In the genomic region with DNA sequence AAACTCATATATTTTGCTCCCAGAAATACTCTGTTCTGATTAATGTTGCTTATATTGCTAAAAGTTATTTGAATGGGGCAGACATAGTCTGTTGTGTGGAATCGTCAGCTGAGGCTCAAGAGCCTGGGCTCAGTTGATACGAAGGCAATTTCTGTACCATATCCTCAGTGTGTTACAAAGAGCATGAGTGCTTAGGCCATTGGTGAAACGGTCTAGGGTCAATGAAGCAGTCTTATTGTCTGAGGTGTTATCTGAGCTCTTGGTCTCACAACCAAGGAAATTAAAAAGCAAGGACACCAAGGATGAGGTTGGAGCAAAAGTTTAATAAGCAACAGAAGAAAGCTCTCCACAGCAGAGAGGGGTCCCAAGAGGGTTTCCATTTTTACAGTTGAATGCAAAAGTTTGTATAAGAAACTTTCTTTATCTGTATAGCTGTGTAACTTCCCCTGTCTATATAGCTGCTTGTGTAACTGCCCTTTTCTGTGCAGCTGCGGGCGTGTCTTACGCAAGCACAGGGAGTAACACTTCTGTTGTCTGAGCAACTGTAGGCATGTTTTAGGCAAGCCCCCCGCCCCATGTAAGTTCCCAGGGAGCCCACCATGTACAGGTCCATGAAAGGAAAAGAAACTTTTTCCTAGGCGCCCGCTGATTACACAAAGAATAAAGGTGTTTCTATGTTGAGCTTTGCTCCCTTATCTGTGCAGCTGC, we compare ENCODE assay signal across 16 cellular contexts. TPM values are rescaled to one million over a fixed set of nuclear protein-coding genes. Genes with fewer than 3 reads are reported as not detected.
DNase-seq lines count a peak whose midpoint lies in the region; TF ChIP-seq lines count a peak whose summit lies in the region.
"Had no signal": no experiment of that assay in that cellular context is flagged by ENCODE, and none has a peak within 500 bp of the region (broad histone marks: within the 10 kb centered on the region; RNA-seq: fewer than 3 reads in every experiment).

No MANE protein-coding gene starts in this region.

- peak overlapping the region; percentile 25 for H3K27ac ChIP-seq in cardiac muscle cell
- no peak overlapping the region for H3K27ac ChIP-seq in neural progenitor cell
- no peak overlapping the region for H3K27ac ChIP-seq in testis
- H3K27ac ChIP-seq: RWPE1, sigmoid colon, WERI-Rb-1 had no signal

- H3K27me3 Mint-ChIP-seq in neural progenitor cell (ENCODE audit: insufficient read depth, low read depth), result peaks cover 2% of the 10 kb centered on the region

- peak overlapping the region; percentile 47 for H3K27ac Mint-ChIP-seq in neural progenitor cell

- in situ Hi-C loops in SK-MEL-5 (cut with HindIII; ENCODE audit: low pct_unique_long_range_greater_than_20kb, low sequenced_read_pairs), result no loop called here

- no peak overlapping the region for H3K4me3 Mint-ChIP-seq in neural progenitor cell

- H2AFZ ChIP-seq in neural progenitor cell (replicated peaks), result peak overlapping the region; percentile 76

- no peaks in the 10 kb centered on the region for H3K36me3 Mint-ChIP-seq in neural progenitor cell

- DNase-seq in GM20000 (ENCODE audit: low spot score) (peak; percentile 11), SK-MEL-5 (ENCODE audit: low read depth, low spot score) (peak; percentile 6), cardiac muscle cell (ENCODE audit: low read depth in 1 of 2, low spot score in 1 of 2) (peak in 1 of 2 donors; percentile 33), neural progenitor cell (ENCODE audit: low spot score) (no peak), midbrain (lab: John Stamatoyannopoulos, UW) (no peak), testis (no peak), NCI-H2227 treated with DMSO at 0.1 percent for 48 hours (lab: John Stamatoyannopoulos, UW) (no peak), HPDE6-E6E7 (ENCODE audit: extremely low spot score) (no peak)
- DNase-seq: amygdala; BE2C; effector CD4-positive, alpha-beta T cell; NCI-H1930; sigmoid colon; WERI-Rb-1 had no signal

- H3K36me3 ChIP-seq in cardiac muscle cell (no peaks in the 10 kb centered on the region), neural progenitor cell (no peaks in the 10 kb centered on the region), testis (ENCODE audit: low read depth, missing control alignments) (no peaks in the 10 kb centered on the region)
- H3K36me3 ChIP-seq: BE2C, sigmoid colon, WERI-Rb-1 had no signal

- TF ChIP-seq POLR2A in testis (IDR thresholded peaks at IDR 0.05), result no peak

- no peak overlapping the region for H3K4me3 ChIP-seq in cardiac muscle cell
- no peak overlapping the region for H3K4me3 ChIP-seq in neural progenitor cell
- no peak overlapping the region for H3K4me3 ChIP-seq in testis
- H3K4me3 ChIP-seq: sigmoid colon had no signal

- H3K4me1 ChIP-seq in cardiac muscle cell (ENCODE audit: low read depth) (peaks cover 16% of the 10 kb centered on the region), neural progenitor cell (peaks cover 11% of the 10 kb centered on the region), testis (no peaks in the 10 kb centered on the region)
- H3K4me1 ChIP-seq: BE2C, sigmoid colon had no signal

- no peaks in the 10 kb centered on the region for H3F3A ChIP-seq in neural progenitor cell (ENCODE audit: low read depth)

- H3K9me3 ChIP-seq in cardiac muscle cell (ENCODE audit: low read depth) (no peaks in the 10 kb centered on the region), neural progenitor cell (ENCODE audit: low read depth) (no peaks in the 10 kb centered on the region), testis (no peaks in the 10 kb centered on the region)
- H3K9me3 ChIP-seq: BE2C, sigmoid colon had no signal

- TF ChIP-seq CTCF in GM20000 (IDR thresholded peaks at IDR 0.05; ENCODE audit: extremely low read depth, missing control alignments) (no peak), cardiac muscle cell (IDR thresholded peaks at IDR 0.05; ENCODE audit: low read depth, low read length) (no peak), neural progenitor cell (IDR thresholded peaks at IDR 0.05) (no peak), testis (IDR thresholded peaks at IDR 0.05) (no peak)

- no peaks in the 10 kb centered on the region for H4K20me1 ChIP-seq in neural progenitor cell (ENCODE audit: low read depth)

- peaks cover 22% of the 10 kb centered on the region for H3K4me1 Mint-ChIP-seq in neural progenitor cell

- 49 to 53% methylated on average over 9 of the region's 9 CpGs for WGBS in testis, 2 donors

- intact Hi-C loops in testis (cut with DNase I; ENCODE audit: low total_unique reads), result no loop called here

- H3K27me3 ChIP-seq in cardiac muscle cell, result no peaks in the 10 kb centered on the region
- H3K27me3 ChIP-seq in neural progenitor cell, result no peaks in the 10 kb centered on the region
- no peaks in the 10 kb centered on the region for H3K27me3 ChIP-seq in testis
- H3K27me3 ChIP-seq: BE2C, sigmoid colon had no signal

- H3K79me2 ChIP-seq in neural progenitor cell (ENCODE audit: low read depth), result no peaks in the 10 kb centered on the region

- no peaks in the 10 kb centered on the region for H3K9me3 Mint-ChIP-seq in neural progenitor cell

- no peak overlapping the region for H3K9ac ChIP-seq in neural progenitor cell

- H3K4me2 ChIP-seq in neural progenitor cell, result peak overlapping the region; percentile 17

RNA-seq across cellular contexts. Expression of gene DSC1, which starts 40.6 kb away (rescaled TPM):
- not detected in 2 replicates for total RNA-seq in SK-MEL-5 (2014; rRNA removed; shearing (Covaris generic))
- polyA plus RNA-seq in SK-MEL-5 (2015; cell fraction: cytosol; rRNA removed), result not detected in 2 replicates
- not detected in 2 replicates for polyA plus RNA-seq in SK-MEL-5 (2015; cell fraction: nucleus; rRNA removed)
- total RNA-seq in cardiac muscle cell (not detected in 2 replicates), neural progenitor cell (ENCODE audit: low replicate concordance) (not detected in 2 replicates), testis (under 1 TPM in 1 of 2 donors, not detected in 1; 0.12 TPM)
- polyA plus RNA-seq in cardiac muscle cell (0.07 TPM in 1 of 2 replicates, not detected in the other), testis (ENCODE audit: insufficient read depth, low read depth, low replicate concordance) (0.07 TPM)
- total RNA-seq: sigmoid colon had no signal
- polyA plus RNA-seq: urinary bladder had no signal

Comparison
In these comparisons a context has a peak if more than half of its experiments do, and no peak if none do; other contexts are left out.
1. DNase-seq: peak in GM20000 (single experiment) and SK-MEL-5 (single experiment); none in neural progenitor cell (single experiment), midbrain (single experiment), testis (single experiment), NCI-H2227 treated with DMSO at 0.1 percent for 48 hours (single experiment) and HPDE6-E6E7 (single experiment).